11 cellular contexts compared by ENCODE assay signal in genomic region chr11:120079750-120080610, GRCh38. TPM values are rescaled to one million over a fixed set of nuclear protein-coding genes. Genes with fewer than 3 reads are reported as not detected.
DNase-seq lines count a peak whose midpoint lies in the region; ATAC-seq and TF ChIP-seq lines count a peak whose summit lies in the region.
"Had no signal": no experiment of that assay in that cellular context is flagged by ENCODE, and none has a peak within 500 bp of the region (broad histone marks: within the 10 kb centered on the region; RNA-seq: fewer than 3 reads in every experiment).

No MANE protein-coding gene starts in this region.

- ATAC-seq in RWPE2 (ENCODE audit: low read depth) (no peak), heart right ventricle (peak in 7 of 8 donors; percentile 20 to 61 (median 51)), GM21717 (IDR thresholded peaks at IDR 0.05; ENCODE audit: unreplicated experiment) (no peak)
- ATAC-seq in stimulated activated effector memory CD8-positive, alpha-beta T cell treated with anti-CD3 and anti-CD28 coated beads, Interleukin-12 subunit alpha, Interleukin-12 subunit beta, amount 100 ng/mL, for 72 hours: peak; percentile 57

- H3K4me3 Mint-ChIP-seq in stimulated activated effector memory CD8-positive, alpha-beta T cell treated with anti-CD3 and anti-CD28 coated beads, Interleukin-12 subunit alpha, Interleukin-12 subunit beta, amount 100 ng/mL, for 72 hours: no peak overlapping the region
- H3K4me3 Mint-ChIP-seq: activated naive CD8-positive, alpha-beta T cell treated with anti-CD3 and anti-CD28 coated beads, Interleukin-2, amount 10 ng/mL, durations not matched to agents 7 days and 5 days had no signal

- H3K4me1 ChIP-seq in RWPE2 (ENCODE audit: insufficient read depth, poor library complexity, severe bottlenecking) (no peaks in the 10 kb centered on the region), heart right ventricle (peaks cover 0 to 8% (median 0%) of the 10 kb centered on the region in 9 donors)

- H3K9me3 ChIP-seq in RWPE2 (ENCODE audit: severe bottlenecking): no peaks in the 10 kb centered on the region
- H3K9me3 ChIP-seq in heart right ventricle: no peaks in the 10 kb centered on the region
- H3K9me3 ChIP-seq: neutrophil had no signal

- peaks cover 15% of the 10 kb centered on the region for H3K4me1 Mint-ChIP-seq in stimulated activated effector memory CD8-positive, alpha-beta T cell treated with anti-CD3 and anti-CD28 coated beads, Interleukin-12 subunit alpha, Interleukin-12 subunit beta, amount 100 ng/mL, for 72 hours
- H3K4me1 Mint-ChIP-seq: activated naive CD8-positive, alpha-beta T cell treated with anti-CD3 and anti-CD28 coated beads, Interleukin-2, amount 10 ng/mL, durations not matched to agents 7 days and 5 days had no signal

- 40 to 47% methylated on average over 18 of the region's 18 CpGs for WGBS in heart right ventricle, 2 donors

- H3K36me3 ChIP-seq in RWPE2 (ENCODE audit: low read depth) (no peaks in the 10 kb centered on the region), heart right ventricle (no peaks in the 10 kb centered on the region)
- H3K36me3 ChIP-seq: neutrophil had no signal

- TF ChIP-seq CTCF in RWPE2 (IDR thresholded peaks at IDR 0.05; ENCODE audit: poor library complexity, severe bottlenecking) (peak; percentile 43), heart right ventricle (IDR thresholded peaks at IDR 0.05) (peak; percentile 38 to 72 (median 63))

- H3K36me3 Mint-ChIP-seq in stimulated activated effector memory CD8-positive, alpha-beta T cell treated with anti-CD3 and anti-CD28 coated beads, Interleukin-12 subunit alpha, Interleukin-12 subunit beta, amount 100 ng/mL, for 72 hours: no peaks in the 10 kb centered on the region

- no peak overlapping the region for H3K27ac Mint-ChIP-seq in stimulated activated effector memory CD8-positive, alpha-beta T cell treated with anti-CD3 and anti-CD28 coated beads, Interleukin-12 subunit alpha, Interleukin-12 subunit beta, amount 100 ng/mL, for 72 hours
- H3K27ac Mint-ChIP-seq: activated naive CD8-positive, alpha-beta T cell treated with anti-CD3 and anti-CD28 coated beads, Interleukin-2, amount 10 ng/mL, durations not matched to agents 7 days and 5 days had no signal

- H3K4me3 ChIP-seq in RWPE2 (ENCODE audit: severe bottlenecking): no peak overlapping the region
- no peak overlapping the region for H3K4me3 ChIP-seq in heart right ventricle

- intact Hi-C loops in heart right ventricle (cut with DNase I): no loop called here

- H3K9me3 Mint-ChIP-seq in stimulated activated effector memory CD8-positive, alpha-beta T cell treated with anti-CD3 and anti-CD28 coated beads, Interleukin-12 subunit alpha, Interleukin-12 subunit beta, amount 100 ng/mL, for 72 hours: no peaks in the 10 kb centered on the region

- no peaks in the 10 kb centered on the region for H3K27me3 ChIP-seq in RWPE2 (ENCODE audit: insufficient read depth, poor library complexity, severe bottlenecking)
- peaks cover 0 to 31% (median 0%) of the 10 kb centered on the region in 7 donors for H3K27me3 ChIP-seq in heart right ventricle

- H3K27ac ChIP-seq in RWPE2 (ENCODE audit: poor library complexity, severe bottlenecking) (no peak overlapping the region), heart right ventricle (no peak overlapping the region)
- H3K27ac ChIP-seq: neutrophil had no signal

- peak; percentile 4 for DNase-seq in SKM-1 treated with dmso at 0.1 percent for 144 hours (lab: John Stamatoyannopoulos, UW; ENCODE audit: unreplicated experiment)
- no peak for DNase-seq in SKM-1 (lab: John Stamatoyannopoulos, UW; ENCODE audit: unreplicated experiment)
- DNase-seq in RWPE2 (ENCODE audit: low spot score): no peak
- peak in 1 of 2 donors; percentile 38 for DNase-seq in heart right ventricle
- DNase-seq in stimulated activated effector memory CD8-positive, alpha-beta T cell treated with anti-CD3 and anti-CD28 coated beads, Interleukin-12 subunit alpha, Interleukin-12 subunit beta, amount 100 ng/mL, for 72 hours (ENCODE audit: low spot score in 2 of 2): peak in 1 of 2 donors; percentile 8
- no peak for DNase-seq in NCI-H1417 treated with DMSO at 0.1 percent for 48 hours (lab: John Stamatoyannopoulos, UW)
- DNase-seq in NCI-H2196 treated with DMSO at 0.1 percent for 48 hours (lab: John Stamatoyannopoulos, UW; ENCODE audit: unreplicated experiment): no peak
- DNase-seq: activated naive CD8-positive, alpha-beta T cell treated with anti-CD3 and anti-CD28 coated beads, Interleukin-2, amount 10 ng/mL, durations not matched to agents 7 days and 5 days had no signal

RNA-seq across cellular contexts. Expression of gene TRIM29, which starts 57.9 kb away (rescaled TPM):
- under 1 TPM in 2 of 10 donors, not detected in 8; 0.30 to 0.64 TPM for total RNA-seq in heart right ventricle
- under 1 TPM in 1 of 2 donors, not detected in 1; 0.17 TPM for polyA plus RNA-seq in heart right ventricle
- total RNA-seq: activated naive CD8-positive, alpha-beta T cell treated with anti-CD3 and anti-CD28 coated beads, Interleukin-2, amount 10 ng/mL, durations not matched to agents 7 days and 5 days; CD8-positive, alpha-beta memory T cell had no signal
- polyA plus RNA-seq: CD8-positive, alpha-beta memory T cell had no signal

Comparison
In these comparisons a context has a peak if more than half of its experiments do, and no peak if none do; other contexts are left out.
1. ATAC-seq: peak in heart right ventricle (7 of 8) and stimulated activated effector memory CD8-positive, alpha-beta T cell treated with anti-CD3 and anti-CD28 coated beads, Interleukin-12 subunit alpha, Interleukin-12 subunit beta, amount 100 ng/mL, for 72 hours (single experiment); none in RWPE2 (single experiment) and GM21717 (single experiment).